ENCODE assay signal across 24 cellular contexts in the genomic region with DNA sequence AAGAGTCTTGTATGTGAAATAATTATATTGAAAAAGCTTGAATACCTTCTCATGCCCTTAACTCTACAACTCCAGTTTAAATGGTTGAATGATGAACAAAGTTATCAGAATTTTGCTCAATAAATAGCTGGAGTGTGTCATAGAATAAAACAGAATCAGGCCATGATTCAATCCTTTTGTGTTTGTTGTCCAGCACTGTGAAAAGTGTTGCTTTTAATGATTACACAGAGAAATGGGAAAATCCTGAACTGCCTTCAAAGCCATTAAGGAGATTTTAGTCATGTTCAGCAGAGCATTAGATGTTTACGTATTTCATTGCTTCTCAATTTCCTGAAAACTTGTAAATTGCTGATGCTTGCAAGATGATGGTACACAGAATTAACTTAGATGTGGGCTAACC.
"Had no signal": no experiment of that assay in that cellular context is flagged by ENCODE, and none has a peak within 500 bp of the region (broad histone marks: within the 10 kb centered on the region; RNA-seq: fewer than 3 reads in every experiment).

No MANE protein-coding gene starts in this region.

- H3K36me3 Mint-ChIP-seq: immature natural killer cell, mesothelial cell of epicardium had no signal

- H3K4me3 ChIP-seq: colonic mucosa, esophagus muscularis mucosa, gastroesophageal sphincter, heart left ventricle, hepatocyte, left lung, lower lobe of right lung, mucosa of descending colon had no signal

- H3K4me2 ChIP-seq: hepatocyte had no signal

- FAIRE-seq: frontal cortex, kidney had no signal

- H3K4me3 Mint-ChIP-seq: dendritic cell treated with granulocyte-macrophage colony-stimulating factor and Interleukin-4, amounts not matched to agents 40 ng/mL and 50 ng/mL, for 4 days; effector memory CD8-positive, alpha-beta T cell; endodermal cell; immature natural killer cell; mesothelial cell of epicardium had no signal

- ATAC-seq: effector memory CD8-positive, alpha-beta T cell; foreskin keratinocyte; gastroesophageal sphincter; heart left ventricle; left cardiac atrium; left lung; left ventricle myocardium superior; lower lobe of right lung; mucosa of descending colon had no signal

- H3K9me3 Mint-ChIP-seq: endodermal cell had no signal

- H3K27me3 ChIP-seq: colonic mucosa, esophagus muscularis mucosa, foreskin keratinocyte, gastroesophageal sphincter, heart left ventricle, hepatocyte, left lung had no signal

- H3K9me3 ChIP-seq: colonic mucosa, esophagus muscularis mucosa, gastroesophageal sphincter, left lung, lower lobe of right lung, mucosa of descending colon had no signal

- H3K4me1 ChIP-seq: colonic mucosa, esophagus muscularis mucosa, foreskin keratinocyte, gastroesophageal sphincter, heart left ventricle, left lung, lower lobe of right lung had no signal

- H3K27ac ChIP-seq: colonic mucosa, epithelial cell of prostate, esophagus muscularis mucosa, foreskin keratinocyte, gastroesophageal sphincter, heart left ventricle, hepatocyte, left lung, lower lobe of right lung had no signal

- H3K27me3 Mint-ChIP-seq: dendritic cell treated with granulocyte-macrophage colony-stimulating factor and Interleukin-4, amounts not matched to agents 40 ng/mL and 50 ng/mL, for 4 days; effector memory CD8-positive, alpha-beta T cell had no signal

- H3K27ac Mint-ChIP-seq: dendritic cell treated with granulocyte-macrophage colony-stimulating factor and Interleukin-4, amounts not matched to agents 40 ng/mL and 50 ng/mL, for 4 days; effector memory CD8-positive, alpha-beta T cell; endodermal cell; immature natural killer cell; mesothelial cell of epicardium had no signal

- H3K4me1 Mint-ChIP-seq: immature natural killer cell had no signal

- DNase-seq: colonic mucosa; cortex of kidney; effector CD8-positive, alpha-beta T cell; effector memory CD8-positive, alpha-beta T cell; endodermal cell; foreskin keratinocyte; heart left ventricle; hypothalamus; immature natural killer cell; islet precursor cell; kidney; left cardiac atrium; left lung; left ventricle myocardium superior; lower lobe of right lung; mesenchymal stem cell; mucosa of descending colon had no signal

- H3K36me3 ChIP-seq: colonic mucosa, esophagus muscularis mucosa, gastroesophageal sphincter, heart left ventricle, left lung, lower lobe of right lung had no signal
